In genomic region chrX:51053741-51054140, GRCh38 we compare ENCODE assay signal across 17 cellular contexts.
"Had no signal": no experiment of that assay in that cellular context is flagged by ENCODE, and none has a peak within 500 bp of the region (broad histone marks: within the 10 kb centered on the region; RNA-seq: fewer than 3 reads in every experiment).

No MANE protein-coding gene starts in this region.

- DNase-seq: colonic mucosa; cortex of kidney; effector CD8-positive, alpha-beta T cell; foreskin keratinocyte; gastrocnemius medialis; glutamatergic neuron; head of caudate nucleus; heart right ventricle; hippocampal formation; left cardiac atrium; left lung; left ventricle myocardium superior; lower lobe of right lung; mesenchymal stem cell; mucosa of descending colon; naive B cell had no signal

- H3K27me3 ChIP-seq: colonic mucosa, esophagus muscularis mucosa, foreskin keratinocyte, gastrocnemius medialis, left lung had no signal

- H3K4me3 ChIP-seq: colonic mucosa, esophagus muscularis mucosa, gastrocnemius medialis, heart right ventricle, left lung, lower lobe of right lung, mucosa of descending colon had no signal

- ATAC-seq: foreskin keratinocyte, gastrocnemius medialis, heart right ventricle, left cardiac atrium, left lung, left ventricle myocardium superior, lower lobe of right lung, mucosa of descending colon had no signal

- H3K4me1 ChIP-seq: colonic mucosa, esophagus muscularis mucosa, foreskin keratinocyte, gastrocnemius medialis, heart right ventricle, left lung, lower lobe of right lung had no signal

- H3K27ac ChIP-seq: colonic mucosa, esophagus muscularis mucosa, foreskin keratinocyte, gastrocnemius medialis, heart right ventricle, left lung, lower lobe of right lung had no signal

- H3K9me3 ChIP-seq: colonic mucosa, esophagus muscularis mucosa, gastrocnemius medialis, heart right ventricle, left lung, lower lobe of right lung, mucosa of descending colon had no signal

- H3K36me3 ChIP-seq: colonic mucosa, esophagus muscularis mucosa, gastrocnemius medialis, heart right ventricle, left lung, lower lobe of right lung had no signal
